19 cellular contexts compared by ENCODE assay signal in the genomic region with DNA sequence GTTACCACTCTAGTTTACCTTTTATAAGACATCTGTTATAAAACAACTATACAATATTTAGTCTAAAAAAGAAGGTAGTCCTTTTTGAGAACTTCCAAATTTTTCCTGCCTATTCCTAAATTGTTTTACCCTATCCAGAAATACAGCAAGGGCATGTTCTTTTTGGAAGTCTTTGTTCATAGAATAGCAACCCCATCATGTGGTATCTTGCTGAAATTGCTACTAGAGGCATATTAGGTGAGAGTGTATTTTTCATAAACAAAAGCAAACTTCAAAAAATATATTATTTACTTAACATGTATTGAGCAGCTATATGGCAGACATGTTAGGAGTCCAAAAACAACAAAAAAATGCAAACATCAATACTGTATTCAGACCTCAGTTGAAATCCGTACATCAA.
DNase-seq lines count a peak whose midpoint lies in the region; ATAC-seq, FAIRE-seq and TF ChIP-seq lines count a peak whose summit lies in the region.
"Had no signal": no experiment of that assay in that cellular context is flagged by ENCODE, and none has a peak within 500 bp of the region (broad histone marks: within the 10 kb centered on the region; RNA-seq: fewer than 3 reads in every experiment).

No MANE protein-coding gene starts in this region.

- no peaks in the 10 kb centered on the region for H4K20me1 ChIP-seq in SK-N-SH (ENCODE audit: insufficient read depth)
- no peaks in the 10 kb centered on the region for H4K20me1 ChIP-seq in H1 (replicated peaks in 1 of 2; ENCODE audit: control insufficient read depth in 1 of 2, insufficient read depth in 2 of 2, low read length in 2 of 2)

- H3K56ac ChIP-seq in H1 (replicated peaks; ENCODE audit: insufficient read length, low read depth, low read length): no peak overlapping the region

- H3K4me1 ChIP-seq in SK-N-SH (ENCODE audit: control insufficient read depth in 1 of 2, insufficient read depth in 2 of 2, low read depth in 1 of 2, low read length in 1 of 2) (peaks cover 0 to 2% of the 10 kb centered on the region in 2 experiments; a peak in 1 of 4 replicates), H1 (replicated peaks in 1 of 4; ENCODE audit: control insufficient read depth in 3 of 4, insufficient read depth in 4 of 4, low read length in 3 of 4) (no peaks in the 10 kb centered on the region), small intestine (ENCODE audit: control insufficient read depth in 2 of 2, insufficient read depth in 1 of 2, low read depth in 1 of 2, low read length in 1 of 2) (no peaks in the 10 kb centered on the region)
- H3K4me1 ChIP-seq: foreskin keratinocyte, HAP-1, uterus had no signal

- TF ChIP-seq EP300 in SK-N-SH (IDR thresholded peaks at IDR 0.05; ENCODE audit: borderline replicate concordance in 1 of 2, low read depth in 1 of 2, low read length in 1 of 2) (no peak), H1 (IDR thresholded peaks at IDR 0.05; ENCODE audit: borderline replicate concordance in 1 of 2, low read depth in 2 of 2, low read length in 2 of 2) (no peak)

- H3F3A ChIP-seq in SK-N-SH (replicated peaks; ENCODE audit: insufficient read depth): no peaks in the 10 kb centered on the region

- H3K18ac ChIP-seq in H1 (ENCODE audit: extremely low read depth, low read length): no peak overlapping the region

- H4K5ac ChIP-seq in H1 (ENCODE audit: insufficient read length, low read depth, low read length): no peak overlapping the region

- H3K27ac ChIP-seq in SK-N-SH (ENCODE audit: low read depth in 2 of 2, low read length in 1 of 2) (peak overlapping the region in 1 of 2 experiments; percentile 53; a peak in 1 of 4 replicates), H1 (ENCODE audit: low read depth, low read length) (no peak overlapping the region), small intestine (ENCODE audit: low read depth in 1 of 2, low read length in 1 of 2) (no peak overlapping the region)
- H3K27ac ChIP-seq: foreskin keratinocyte, uterus had no signal

- CTCF ChIA-PET in SK-N-SH (lab: Yijun Ruan, JAX): interaction anchor here (0.6 kb wide), 1 partner anchor 98 kb away, joined by 3 read pairs; no protein-coding TSS in a partner anchor
- CTCF ChIA-PET in H1 (lab: Charles Lee; ENCODE audit: partially characterized antibody): interaction anchor here (0.6 kb wide), 1 partner anchor 81 kb away, joined by 3 read pairs; no protein-coding TSS in a partner anchor

- no peak overlapping the region for H2BK20ac ChIP-seq in H1 (ENCODE audit: low read length)

- 34% methylated on average over 1 of the region's 1 CpG for WGBS in SK-N-SH (ENCODE audit: low lambda C conversion rate)
- WGBS in H1 (ENCODE audit: extremely low coverage in 1 of 2, insufficient coverage in 1 of 2, insufficient read length in 1 of 2, insufficient replicate concordance in 2 of 2, low coverage in 1 of 2, low lambda C conversion rate in 2 of 2, missing lambda C conversion rate in 1 of 2), 2 experiments: 86% methylated on average over 1 of the region's 1 CpG; no CpG with 5 or more reads in 1 of the 2 experiments
- WGBS in small intestine, 3 donors: 80 to 86% (median 85%) methylated on average over 1 of the region's 1 CpG

- H4K8ac ChIP-seq in H1 (ENCODE audit: extremely low read depth, insufficient read depth, low read length): no peak overlapping the region

- H3K9me3 ChIP-seq in SK-N-SH: no peaks in the 10 kb centered on the region
- no peaks in the 10 kb centered on the region for H3K9me3 ChIP-seq in H1 (ENCODE audit: insufficient read depth in 2 of 2, low read depth in 1 of 2, low read length in 1 of 2)
- no peaks in the 10 kb centered on the region for H3K9me3 ChIP-seq in small intestine (ENCODE audit: control insufficient read depth, low read depth)
- H3K9me3 ChIP-seq: HAP-1 had no signal

- H3K14ac ChIP-seq in H1 (ENCODE audit: insufficient read length): no peak overlapping the region

- POLR2A ChIA-PET in SK-N-SH (lab: Yijun Ruan, JAX): no interaction called here
- POLR2A ChIA-PET in H1 (lab: Charles Lee; ENCODE audit: partially characterized antibody): no interaction called here

- TF ChIP-seq RAD21 in SK-N-SH (IDR thresholded peaks at IDR 0.05; ENCODE audit: low read length): peak; percentile 63
- peak; percentile 45 to 49 for TF ChIP-seq RAD21 in H1 (IDR thresholded peaks at IDR 0.05 in 1 of 2, conservative IDR thresholded peaks at IDR 0.05 in 1 of 2; ENCODE audit: low read depth in 2 of 2, low read length in 2 of 2)

- no peak overlapping the region for H2BK5ac ChIP-seq in H1 (ENCODE audit: low read depth, low read length)

- H3K4me3 ChIP-seq in SK-N-SH (ENCODE audit: low read depth in 2 of 2, low read length in 1 of 2) (no peak overlapping the region), H1 (ENCODE audit: extremely low read depth in 1 of 4, insufficient read depth in 2 of 4, low read depth in 3 of 4, low read length in 4 of 4) (no peak overlapping the region), small intestine (ENCODE audit: low read depth in 1 of 2, low read length in 2 of 2) (no peak overlapping the region)
- H3K4me3 ChIP-seq: HAP-1, uterus had no signal

- H3K23me2 ChIP-seq in H1 (ENCODE audit: low read depth, low read length): no peaks in the 10 kb centered on the region

- H2AFZ ChIP-seq in SK-N-SH (ENCODE audit: low read depth): no peak overlapping the region
- H2AFZ ChIP-seq in H1 (ENCODE audit: low read length): no peak overlapping the region

- no peak overlapping the region for H2BK120ac ChIP-seq in H1 (replicated peaks; ENCODE audit: low read depth, low read length)

- no peak overlapping the region for H2BK15ac ChIP-seq in H1 (ENCODE audit: low read length)

- no peak for TF ChIP-seq POLR2A in H1 (IDR thresholded peaks at IDR 0.05; ENCODE audit: control extremely low read depth in 1 of 2, low read depth in 2 of 2, low read length in 2 of 2)

- H3K4me2 ChIP-seq in SK-N-SH: no peak overlapping the region
- H3K4me2 ChIP-seq in H1 (ENCODE audit: insufficient read depth in 1 of 2, low read depth in 2 of 2, low read length in 2 of 2): no peak overlapping the region

- TF ChIP-seq CTCF in SK-N-SH (IDR thresholded peaks at IDR 0.05) (no peak), H1 (IDR thresholded peaks at IDR 0.05; ENCODE audit: control extremely low read depth in 1 of 3, insufficient read depth in 1 of 3, low read depth in 1 of 3, low read length in 3 of 3) (no peak)

- H4K91ac ChIP-seq in H1 (replicated peaks; ENCODE audit: insufficient read length, low read length): no peak overlapping the region

- H2BK12ac ChIP-seq in H1 (ENCODE audit: low read depth, low read length): no peak overlapping the region

- no peak overlapping the region for H3K4ac ChIP-seq in H1 (replicated peaks; ENCODE audit: insufficient read length, low read depth, low read length)

- H3K9ac ChIP-seq in SK-N-SH (no peak overlapping the region), H1 (replicated peaks in 1 of 4; ENCODE audit: extremely low read depth in 1 of 4, low read depth in 3 of 4, low read length in 3 of 4) (no peak overlapping the region)

- H3K79me2 ChIP-seq in SK-N-SH (ENCODE audit: insufficient read depth) (no peaks in the 10 kb centered on the region), H1 (ENCODE audit: control insufficient read depth in 1 of 2, insufficient read depth in 2 of 2, low read length in 2 of 2) (no peaks in the 10 kb centered on the region)

- ATAC-seq in SK-N-SH treated with all-trans-retinoic acid at 6 μM for 48 hours (no peak), HG03045 (IDR thresholded peaks at IDR 0.05; ENCODE audit: unreplicated experiment) (no peak), GM21737 (IDR thresholded peaks at IDR 0.05; ENCODE audit: unreplicated experiment) (no peak), HG03139 (IDR thresholded peaks at IDR 0.05; ENCODE audit: unreplicated experiment) (no peak)
- ATAC-seq: foreskin keratinocyte; naive thymus-derived CD8-positive, alpha-beta T cell had no signal

- FAIRE-seq in H1 (lab: Jason Lieb, UNC): no peak
- FAIRE-seq in small intestine (lab: Jason Lieb, UNC): no peak
- FAIRE-seq: endometrium had no signal

- no peaks in the 10 kb centered on the region for H3K9me2 ChIP-seq in SK-N-SH

- H3K27me3 ChIP-seq in SK-N-SH (ENCODE audit: insufficient read depth): no peaks in the 10 kb centered on the region
- H3K27me3 ChIP-seq in H1 (replicated peaks in 1 of 4; ENCODE audit: control insufficient read depth in 3 of 4, extremely low read depth in 1 of 4, insufficient read depth in 3 of 4, low read length in 3 of 4): no peaks in the 10 kb centered on the region
- no peaks in the 10 kb centered on the region for H3K27me3 ChIP-seq in small intestine (ENCODE audit: control insufficient read depth in 2 of 2, insufficient read depth in 2 of 2, low read length in 2 of 2)
- H3K27me3 ChIP-seq: foreskin keratinocyte, uterus had no signal

- H2AK5ac ChIP-seq in H1 (ENCODE audit: low read depth, low read length): no peak overlapping the region

- H3K23ac ChIP-seq in H1 (ENCODE audit: insufficient read length): no peak overlapping the region

- DNase-seq in SK-N-SH (peak; percentile 2), NCI-H748 (lab: John Stamatoyannopoulos, UW; ENCODE audit: unreplicated experiment) (peak; percentile 49), H1 (ENCODE audit: low read depth in 1 of 2, low spot score in 2 of 2) (no peak), small intestine (no peak)
- DNase-seq: activated B cell treated with CpG ODN at 0.5 μM for 24 hours; caudate nucleus; foreskin keratinocyte; Karpas-422; naive thymus-derived CD8-positive, alpha-beta T cell; NCI-H2029; retina; T-helper 2 cell; uterus had no signal

- no peaks in the 10 kb centered on the region for H3K36me3 ChIP-seq in SK-N-SH (replicated peaks in 1 of 2; ENCODE audit: control insufficient read depth in 1 of 2, insufficient read depth in 2 of 2, low read length in 1 of 2)
- no peaks in the 10 kb centered on the region for H3K36me3 ChIP-seq in H1 (ENCODE audit: control insufficient read depth in 2 of 4, insufficient read depth in 4 of 4, low read length in 3 of 4)
- H3K36me3 ChIP-seq in small intestine (ENCODE audit: control insufficient read depth in 2 of 2, insufficient read depth in 2 of 2, low read length in 2 of 2): no peaks in the 10 kb centered on the region
- H3K36me3 ChIP-seq: HAP-1, uterus had no signal

- no peaks in the 10 kb centered on the region for H3K79me1 ChIP-seq in H1 (ENCODE audit: low read depth, low read length)

TF ChIP-seq in SK-N-SH, 30 proteins besides CTCF, POLR2A, EP300 and RAD21 (continues in another document):
- no peak for TF ChIP-seq SMC3 (IDR thresholded peaks at IDR 0.05; ENCODE audit: low read depth, low read length)
- TF ChIP-seq TCF12 (IDR thresholded peaks at IDR 0.05): no peak

TF ChIP-seq in SK-N-SH treated with all-trans-retinoic acid at 6 μM for 48 hours, 23 proteins besides CTCF, POLR2A, EP300 and RAD21 (continues in another document):
- no peak for TF ChIP-seq BACH2 (CRISPR knock-in tag; IDR thresholded peaks at IDR 0.05; ENCODE audit: borderline replicate concordance)

TF ChIP-seq in H1, 55 proteins besides CTCF, POLR2A, EP300 and RAD21:
- TF ChIP-seq SP1 (IDR thresholded peaks at IDR 0.05; ENCODE audit: low read depth, low read length): no peak
TF ChIP-seq in H1: peak in this region for 0.

Comparison
In these comparisons a context has a peak if more than half of its experiments do, and no peak if none do; other contexts are left out.
1. DNase-seq: peak in SK-N-SH (single experiment) and NCI-H748 (single experiment); none in H1 (0 of 2) and small intestine (single experiment).
2. Of the 17 proteins assayed by ChIP-seq in both H1 and SK-N-SH: peak only in H1: none; only in SK-N-SH: none; in both: RAD21; in neither: 16.